ENCODE assay signal across 6 cellular contexts in the genomic region with DNA sequence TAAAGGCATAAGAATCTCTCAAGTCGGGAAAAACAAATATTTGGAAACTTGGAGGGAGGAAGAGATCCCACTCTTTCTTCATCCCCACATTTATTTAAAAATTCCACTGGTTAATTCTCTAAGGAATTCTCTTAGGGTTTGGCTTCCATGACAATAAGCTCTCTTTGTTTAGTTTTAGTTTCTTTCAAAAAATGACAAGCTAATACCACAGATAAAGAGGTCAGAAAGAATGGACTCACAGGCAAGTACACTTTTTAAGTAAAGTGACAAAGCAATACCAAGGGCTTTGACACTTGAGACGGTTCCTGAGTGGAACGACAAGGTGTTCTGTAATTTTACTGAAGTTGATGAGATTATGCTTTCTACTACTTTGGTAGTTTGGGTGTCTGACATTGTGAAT.
"Had no signal": no experiment of that assay in that cellular context is flagged by ENCODE, and none has a peak within 500 bp of the region (broad histone marks: within the 10 kb centered on the region; RNA-seq: fewer than 3 reads in every experiment).

No MANE protein-coding gene starts in this region.

- H3K4me3 ChIP-seq: K562 had no signal

- ATAC-seq: HepG2, K562 had no signal

- H3K4me3 Mint-ChIP-seq: IgD-negative memory B cell had no signal

- H3K4me1 Mint-ChIP-seq: IgD-negative memory B cell had no signal

- H3K36me3 Mint-ChIP-seq: IgD-negative memory B cell had no signal

- H3K27ac ChIP-seq: HL-60 had no signal

- H3K27ac Mint-ChIP-seq: IgD-negative memory B cell had no signal

- H3K27me3 Mint-ChIP-seq: IgD-negative memory B cell had no signal

- DNase-seq: IMR-90, KBM-7 had no signal
